In the genomic region with DNA sequence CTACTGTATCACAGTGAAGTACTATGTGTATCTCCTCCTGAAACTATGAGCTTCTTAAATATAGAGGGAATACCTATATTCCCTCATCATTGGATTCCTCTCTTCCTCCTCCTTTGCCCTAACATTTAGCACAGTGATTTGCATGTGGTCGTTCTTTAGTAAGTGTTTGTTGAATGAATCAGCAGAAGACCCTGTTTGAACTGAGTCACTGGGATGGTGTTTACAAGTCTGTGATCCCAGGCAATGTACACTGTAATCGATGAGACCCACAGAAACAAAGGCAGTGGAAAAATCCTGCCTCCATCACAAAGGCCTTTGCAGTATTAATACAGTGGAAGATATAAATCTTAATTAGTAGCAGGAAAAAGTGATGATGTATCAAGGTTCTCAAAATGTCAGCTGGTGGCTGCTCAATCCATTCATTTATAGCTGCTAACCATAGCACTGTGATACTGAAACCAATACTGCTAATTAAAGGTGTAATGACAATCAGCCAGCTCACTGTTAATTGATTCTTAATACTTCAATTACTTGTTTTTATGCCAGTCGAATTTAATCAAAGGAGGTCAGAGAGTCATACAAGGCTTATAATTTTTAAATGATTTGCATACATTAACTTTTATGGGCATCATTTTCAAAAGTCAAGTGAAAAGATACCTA, we compare ENCODE assay signal across 17 cellular contexts. TPM values are rescaled to one million over a fixed set of nuclear protein-coding genes. Genes with fewer than 3 reads are reported as not detected.
DNase-seq lines count a peak whose midpoint lies in the region; ATAC-seq, FAIRE-seq and TF ChIP-seq lines count a peak whose summit lies in the region.
"Had no signal": no experiment of that assay in that cellular context is flagged by ENCODE, and none has a peak within 500 bp of the region (broad histone marks: within the 10 kb centered on the region; RNA-seq: fewer than 3 reads in every experiment).

No MANE protein-coding gene starts in this region.

- H2BK15ac ChIP-seq in mesendoderm (replicated peaks; ENCODE audit: low read depth), result no peak overlapping the region

- no peak for FAIRE-seq in bronchial epithelial cell (lab: Jason Lieb, UNC)
- FAIRE-seq: GM12892 had no signal

- H3K4me2 ChIP-seq in mesendoderm (ENCODE audit: low read length), result no peak overlapping the region
- H3K4me2 ChIP-seq: BLaER1 treated with 17β-estradiol and CSF1 and Interleukin-3, amounts not matched to agents 10 nM and 100 nM had no signal

- no peaks in the 10 kb centered on the region; the same call in 1 of the 2 replicates for H3K9me3 Mint-ChIP-seq in HFFc6
- H3K9me3 Mint-ChIP-seq in activated T-helper 17 cell treated with anti-CD3 and anti-CD28 coated beads, Interleukin-2, amount 50 U/mL, for 72 hours, result no peaks in the 10 kb centered on the region

- peak; percentile 43 for DNase-seq in Daoy (ENCODE audit: low read depth)
- DNase-seq in HuH-7 (ENCODE audit: low spot score), result peak; percentile 52
- peak; percentile 92 for DNase-seq in bronchial epithelial cell (ENCODE audit: low read depth)
- DNase-seq in mesendoderm, result peak; percentile 33
- no peak for DNase-seq in HFFc6
- no peak for DNase-seq in amniotic stem cell (lab: John Stamatoyannopoulos, UW)
- DNase-seq: activated naive CD4-positive, alpha-beta T cell treated with Interleukin-2 at 50 U/mL for 16 hours; central memory CD4-positive, alpha-beta T cell; NCI-H1048; tibial artery had no signal

- no peak overlapping the region for H3K56ac ChIP-seq in mesendoderm (ENCODE audit: low read length)

- H3K36me3 ChIP-seq in bronchial epithelial cell (ENCODE audit: control insufficient read depth, insufficient read depth, low read length), result no peaks in the 10 kb centered on the region
- H3K36me3 ChIP-seq in mesendoderm (ENCODE audit: control insufficient read depth, insufficient read depth, low read length), result no peaks in the 10 kb centered on the region
- H3K36me3 ChIP-seq: BLaER1 treated with 17β-estradiol and CSF1 and Interleukin-3, amounts not matched to agents 10 nM and 100 nM; prostate gland; tibial artery had no signal

- no peaks in the 10 kb centered on the region for H3K79me1 ChIP-seq in mesendoderm (ENCODE audit: low read length)

- ATAC-seq in HG03039 (IDR thresholded peaks at IDR 0.05; ENCODE audit: unreplicated experiment), result no peak
- no peak for ATAC-seq in activated T-helper 17 cell treated with anti-CD3 and anti-CD28 coated beads, Interleukin-2, amount 50 U/mL, for 72 hours (replicated peaks)
- ATAC-seq: left lobe of liver had no signal

- no peak overlapping the region for H3K9ac ChIP-seq in mesendoderm (ENCODE audit: low read length)
- H3K9ac ChIP-seq: BLaER1 treated with 17β-estradiol and CSF1 and Interleukin-3, amounts not matched to agents 10 nM and 100 nM had no signal

- no peak overlapping the region for H4K5ac ChIP-seq in mesendoderm (ENCODE audit: low read length)

- no peak overlapping the region for H2BK5ac ChIP-seq in mesendoderm (ENCODE audit: low read length)

- H3K79me2 ChIP-seq in mesendoderm (ENCODE audit: control insufficient read depth, insufficient read depth, low read length), result no peaks in the 10 kb centered on the region

- no peak overlapping the region for H2BK120ac ChIP-seq in mesendoderm (ENCODE audit: low read depth, low read length)

- H4K8ac ChIP-seq in mesendoderm (ENCODE audit: low read depth, low read length), result no peak overlapping the region

- no peaks in the 10 kb centered on the region; the same call in 1 of the 2 replicates for H3K27me3 Mint-ChIP-seq in HFFc6 (ENCODE audit: insufficient read depth)
- peaks cover 7% of the 10 kb centered on the region for H3K27me3 Mint-ChIP-seq in activated T-helper 17 cell treated with anti-CD3 and anti-CD28 coated beads, Interleukin-2, amount 50 U/mL, for 72 hours

- no peak overlapping the region for H3K18ac ChIP-seq in mesendoderm (ENCODE audit: low read length)

- H3K27ac Mint-ChIP-seq in HFFc6, result no peak overlapping the region; the same call in 1 of the 2 replicates
- H3K27ac Mint-ChIP-seq in activated T-helper 17 cell treated with anti-CD3 and anti-CD28 coated beads, Interleukin-2, amount 50 U/mL, for 72 hours, result no peak overlapping the region

- no peak overlapping the region for H3K4ac ChIP-seq in mesendoderm (ENCODE audit: low read depth, low read length)

- H3K4me1 Mint-ChIP-seq in HFFc6 (ENCODE audit: low read depth), result peaks cover 40% of the 10 kb centered on the region
- H3K4me1 Mint-ChIP-seq in activated T-helper 17 cell treated with anti-CD3 and anti-CD28 coated beads, Interleukin-2, amount 50 U/mL, for 72 hours, result peaks cover 4% of the 10 kb centered on the region

- no peak overlapping the region; the same call in 1 of the 2 replicates for H3K4me3 Mint-ChIP-seq in HFFc6
- H3K4me3 Mint-ChIP-seq in activated T-helper 17 cell treated with anti-CD3 and anti-CD28 coated beads, Interleukin-2, amount 50 U/mL, for 72 hours, result no peak overlapping the region

- H3K36me3 Mint-ChIP-seq in HFFc6 (ENCODE audit: low read depth), result no peaks in the 10 kb centered on the region
- no peaks in the 10 kb centered on the region for H3K36me3 Mint-ChIP-seq in activated T-helper 17 cell treated with anti-CD3 and anti-CD28 coated beads, Interleukin-2, amount 50 U/mL, for 72 hours (ENCODE audit: low read depth)

- WGBS in mesendoderm (ENCODE audit: extremely low coverage, insufficient coverage, low lambda C conversion rate), result no CpG with 5 or more reads among the region's 3 CpGs

- no peak overlapping the region for H2AK5ac ChIP-seq in mesendoderm (ENCODE audit: low read length)

- H3K4me3 ChIP-seq in bronchial epithelial cell (ENCODE audit: low read depth, low read length) (no peak overlapping the region), mesendoderm (ENCODE audit: low read length) (no peak overlapping the region)
- H3K4me3 ChIP-seq: BLaER1 treated with 17β-estradiol and CSF1 and Interleukin-3, amounts not matched to agents 10 nM and 100 nM; prostate gland; tibial artery had no signal

- peaks cover 10% of the 10 kb centered on the region for H3K4me1 ChIP-seq in mesendoderm (ENCODE audit: control insufficient read depth, low read depth, low read length)
- H3K4me1 ChIP-seq: prostate gland, tibial artery had no signal

- H3K23ac ChIP-seq in mesendoderm (ENCODE audit: low read length), result no peak overlapping the region

- H3K27me3 ChIP-seq in bronchial epithelial cell (ENCODE audit: control insufficient read depth, insufficient read depth, low read length), result no peaks in the 10 kb centered on the region
- no peaks in the 10 kb centered on the region for H3K27me3 ChIP-seq in mesendoderm (ENCODE audit: insufficient read depth, low read length, poor library complexity)
- H3K27me3 ChIP-seq: BLaER1 treated with 17β-estradiol and CSF1 and Interleukin-3, amounts not matched to agents 10 nM and 100 nM; tibial artery had no signal

- no peak for TF ChIP-seq CTCF in bronchial epithelial cell (IDR thresholded peaks at IDR 0.05; ENCODE audit: insufficient read depth, low read length, severe bottlenecking)
- TF ChIP-seq CTCF in HFFc6 (IDR thresholded peaks at IDR 0.05), result no peak

- no peak overlapping the region for H3K27ac ChIP-seq in mesendoderm (ENCODE audit: low read depth, low read length)
- H3K27ac ChIP-seq: BLaER1 treated with 17β-estradiol and CSF1 and Interleukin-3, amounts not matched to agents 10 nM and 100 nM; prostate gland; tibial artery; VCaP had no signal

RNA-seq across cellular contexts. Expression of gene MYO3B, which starts 20.8 kb away (rescaled TPM):
- not detected in 2 replicates for total RNA-seq in Daoy (2014; rRNA removed; shearing (Covaris generic))
- under 0.01 and 0.77 TPM in 2 replicates for total RNA-seq in bronchial epithelial cell
- polyA plus RNA-seq in mesendoderm (2013, experiment 1 of 2), result 1.2 TPM
- 1.1 TPM for polyA plus RNA-seq in mesendoderm (2013, experiment 2 of 2)
- not detected for total RNA-seq in HFFc6 (2021; fragmentation: NEBNext Ultra II Directional; extraction: Animal tissue kit (Norgen Biotek cat#: 25700))
- total RNA-seq in activated T-helper 17 cell treated with anti-CD3 and anti-CD28 coated beads, Interleukin-2, amount 50 U/mL, for 72 hours, result under 1 TPM; 0.26 to 0.79 TPM
- total RNA-seq: left lobe of liver had no signal

Comparison
In these comparisons a context has a peak if more than half of its experiments do, and no peak if none do; other contexts are left out.
1. DNase-seq: peak in Daoy (single experiment), HuH-7 (single experiment), bronchial epithelial cell (single experiment) and mesendoderm (single experiment); none in HFFc6 (single experiment) and amniotic stem cell (single experiment).